In genomic region chr5:128825826-128826225, GRCh38 we compare ENCODE assay signal across 27 cellular contexts.
A peak's percentile ranks its signal among the peaks of the same experiment; 100 is the strongest.
DNase-seq lines count a peak whose midpoint lies in the region; TF ChIP-seq lines count a peak whose summit lies in the region.
"Had no signal": no experiment of that assay in that cellular context is flagged by ENCODE, and none has a peak within 500 bp of the region (broad histone marks: within the 10 kb centered on the region; RNA-seq: fewer than 3 reads in every experiment).

No MANE protein-coding gene starts in this region.

- POLR2A ChIA-PET in MCF 10A (lab: Yijun Ruan, JAX) = no interaction called here

- DNase-seq in MCF 10A (ENCODE audit: unreplicated experiment) (peak; percentile 72), breast epithelium (ENCODE audit: low spot score in 2 of 2) (no peak), cardiac fibroblast (ENCODE audit: low read depth in 2 of 2) (peak; percentile 52 to 71), fibroblast of villous mesenchyme (ENCODE audit: low read depth) (peak; percentile 31), HuH-7 (ENCODE audit: low spot score) (no peak), SHP77 (lab: John Stamatoyannopoulos, UW) (no peak), G401 (ENCODE audit: low spot score) (no peak)
- DNase-seq in stimulated activated CD4-positive, alpha-beta T cell treated with anti-CD3 and anti-CD28 coated beads, Interleukin-2, amount 100 ng/mL, for 24 hours = no peak
- DNase-seq: activated CD4-positive, CD25-positive, alpha-beta regulatory T cell; activated CD8-positive, alpha-beta T cell treated with anti-CD3 and anti-CD28 coated beads, Interleukin-2, amount 10 ng/mL, durations not matched to agents 7 days and 5 days; activated T-cell treated with anti-CD3 and anti-CD28 coated beads, Interleukin-2, amount 50 U/mL, for 48 hours; BE2C; Caco-2; dorsolateral prefrontal cortex; erythroblast; GOT3; naive thymus-derived CD4-positive, alpha-beta T cell; NCI-H1436; NCI-H748 treated with DMSO at 0.1 percent for 48 hours; OCI-M1; pancreas; right lobe of liver; stimulated activated naive CD8-positive, alpha-beta T cell treated with anti-CD3 and anti-CD28 coated beads, Interleukin-15, amount 100 ng/mL, for 72 hours; upper lobe of left lung had no signal

- TF ChIP-seq CTCF in MCF 10A (IDR thresholded peaks at IDR 0.05; ENCODE audit: unreplicated experiment) = no peak
- no peak for TF ChIP-seq CTCF in breast epithelium (IDR thresholded peaks at IDR 0.05)
- TF ChIP-seq CTCF in cardiac fibroblast (IDR thresholded peaks at IDR 0.05; ENCODE audit: low read depth, low read length) = no peak
- no peak for TF ChIP-seq CTCF in fibroblast of villous mesenchyme (IDR thresholded peaks at IDR 0.05; ENCODE audit: insufficient read depth, low read depth, low read length)

- H3K27me3 ChIP-seq in breast epithelium = no peaks in the 10 kb centered on the region
- H3K27me3 ChIP-seq: BE2C, dorsolateral prefrontal cortex, pancreas, right lobe of liver, upper lobe of left lung had no signal

- no peaks in the 10 kb centered on the region for H3K9me3 Mint-ChIP-seq in MCF 10A (ENCODE audit: unreplicated experiment)

- in situ Hi-C loops in G401 (cut with HindIII; ENCODE audit: low sequenced_read_pairs) = no loop called here

- TF ChIP-seq POLR2A in breast epithelium (IDR thresholded peaks at IDR 0.05) = no peak

- H3K9me3 ChIP-seq in breast epithelium = no peaks in the 10 kb centered on the region
- H3K9me3 ChIP-seq: BE2C, Caco-2, pancreas, right lobe of liver, upper lobe of left lung had no signal

- H3K36me3 Mint-ChIP-seq in MCF 10A (ENCODE audit: insufficient read depth, unreplicated experiment) = no peaks in the 10 kb centered on the region
- H3K36me3 Mint-ChIP-seq: activated naive CD4-positive, alpha-beta T cell treated with anti-CD3 and anti-CD28 coated beads, Interleukin-2, amount 50 U/mL, for 24 hours; naive thymus-derived CD4-positive, alpha-beta T cell had no signal

- no TSS peak for BruUV-seq in MCF 10A (replicated peaks; lab: Mats Ljungman, UMichigan)

- no peak overlapping the region for H3K4me3 Mint-ChIP-seq in MCF 10A (ENCODE audit: unreplicated experiment)
- H3K4me3 Mint-ChIP-seq: activated CD8-positive, alpha-beta T cell treated with anti-CD3 and anti-CD28 coated beads, Interleukin-2, amount 10 ng/mL, durations not matched to agents 7 days and 5 days; activated naive CD4-positive, alpha-beta T cell treated with anti-CD3 and anti-CD28 coated beads, Interleukin-2, amount 50 U/mL, for 24 hours; naive thymus-derived CD4-positive, alpha-beta T cell; stimulated activated naive CD8-positive, alpha-beta T cell treated with anti-CD3 and anti-CD28 coated beads, Interleukin-15, amount 100 ng/mL, for 72 hours had no signal

- CTCF ChIA-PET in MCF 10A (lab: Yijun Ruan, JAX) = interaction anchor here (0.7 to 1.0 kb wide), 3 partner anchors 151 to 325 kb away, joined by 3 to 4 read pairs (median 3); no protein-coding TSS in a partner anchor

- H3K36me3 ChIP-seq in breast epithelium = no peaks in the 10 kb centered on the region
- H3K36me3 ChIP-seq: BE2C, pancreas, right lobe of liver, upper lobe of left lung had no signal

- no peaks in the 10 kb centered on the region for H3K27me3 Mint-ChIP-seq in MCF 10A (ENCODE audit: insufficient read depth, unreplicated experiment)
- H3K27me3 Mint-ChIP-seq: stimulated activated naive CD8-positive, alpha-beta T cell treated with anti-CD3 and anti-CD28 coated beads, Interleukin-15, amount 100 ng/mL, for 72 hours had no signal

- no peak overlapping the region for H3K27ac ChIP-seq in breast epithelium
- H3K27ac ChIP-seq: 22Rv1, dorsolateral prefrontal cortex, pancreas, right lobe of liver, upper lobe of left lung had no signal

- H3K27ac Mint-ChIP-seq in MCF 10A (ENCODE audit: low read depth, unreplicated experiment) = peak overlapping the region; percentile 55
- H3K27ac Mint-ChIP-seq: activated CD8-positive, alpha-beta T cell treated with anti-CD3 and anti-CD28 coated beads, Interleukin-2, amount 10 ng/mL, durations not matched to agents 7 days and 5 days; activated naive CD4-positive, alpha-beta T cell treated with anti-CD3 and anti-CD28 coated beads, Interleukin-2, amount 50 U/mL, for 24 hours; naive thymus-derived CD4-positive, alpha-beta T cell; stimulated activated naive CD8-positive, alpha-beta T cell treated with anti-CD3 and anti-CD28 coated beads, Interleukin-15, amount 100 ng/mL, for 72 hours had no signal

- H3K4me3 ChIP-seq in breast epithelium (no peak overlapping the region), cardiac fibroblast (replicated peaks in 1 of 2; ENCODE audit: low read depth in 2 of 2, low read length in 2 of 2) (no peak overlapping the region), fibroblast of villous mesenchyme (ENCODE audit: low read depth, low read length) (no peak overlapping the region)
- H3K4me3 ChIP-seq: dorsolateral prefrontal cortex, lung, pancreas, right lobe of liver, upper lobe of left lung had no signal

- intact Hi-C loops in MCF 10A (cut with micrococcal nuclease) = no loop called here
- intact Hi-C loops in breast epithelium (cut with DNase I; ENCODE audit: low total_unique reads) = no loop called here

- H3K4me1 ChIP-seq in breast epithelium = no peaks in the 10 kb centered on the region
- H3K4me1 ChIP-seq: BE2C, pancreas, right lobe of liver, upper lobe of left lung had no signal

- H3K4me1 Mint-ChIP-seq in MCF 10A (ENCODE audit: insufficient read depth, unreplicated experiment) = no peaks in the 10 kb centered on the region
- H3K4me1 Mint-ChIP-seq: activated naive CD4-positive, alpha-beta T cell treated with anti-CD3 and anti-CD28 coated beads, Interleukin-2, amount 50 U/mL, for 24 hours; naive thymus-derived CD4-positive, alpha-beta T cell; stimulated activated naive CD8-positive, alpha-beta T cell treated with anti-CD3 and anti-CD28 coated beads, Interleukin-15, amount 100 ng/mL, for 72 hours had no signal

Comparison
In these comparisons a context has a peak if more than half of its experiments do, and no peak if none do; other contexts are left out.
1. DNase-seq: peak in MCF 10A (single experiment), cardiac fibroblast (2 of 2) and fibroblast of villous mesenchyme (single experiment); none in breast epithelium (0 of 2), HuH-7 (single experiment), SHP77 (0 of 2), G401 (single experiment) and stimulated activated CD4-positive, alpha-beta T cell treated with anti-CD3 and anti-CD28 coated beads, Interleukin-2, amount 100 ng/mL, for 24 hours (0 of 2).